1 cellular context compared by ENCODE assay signal in the genomic region with DNA sequence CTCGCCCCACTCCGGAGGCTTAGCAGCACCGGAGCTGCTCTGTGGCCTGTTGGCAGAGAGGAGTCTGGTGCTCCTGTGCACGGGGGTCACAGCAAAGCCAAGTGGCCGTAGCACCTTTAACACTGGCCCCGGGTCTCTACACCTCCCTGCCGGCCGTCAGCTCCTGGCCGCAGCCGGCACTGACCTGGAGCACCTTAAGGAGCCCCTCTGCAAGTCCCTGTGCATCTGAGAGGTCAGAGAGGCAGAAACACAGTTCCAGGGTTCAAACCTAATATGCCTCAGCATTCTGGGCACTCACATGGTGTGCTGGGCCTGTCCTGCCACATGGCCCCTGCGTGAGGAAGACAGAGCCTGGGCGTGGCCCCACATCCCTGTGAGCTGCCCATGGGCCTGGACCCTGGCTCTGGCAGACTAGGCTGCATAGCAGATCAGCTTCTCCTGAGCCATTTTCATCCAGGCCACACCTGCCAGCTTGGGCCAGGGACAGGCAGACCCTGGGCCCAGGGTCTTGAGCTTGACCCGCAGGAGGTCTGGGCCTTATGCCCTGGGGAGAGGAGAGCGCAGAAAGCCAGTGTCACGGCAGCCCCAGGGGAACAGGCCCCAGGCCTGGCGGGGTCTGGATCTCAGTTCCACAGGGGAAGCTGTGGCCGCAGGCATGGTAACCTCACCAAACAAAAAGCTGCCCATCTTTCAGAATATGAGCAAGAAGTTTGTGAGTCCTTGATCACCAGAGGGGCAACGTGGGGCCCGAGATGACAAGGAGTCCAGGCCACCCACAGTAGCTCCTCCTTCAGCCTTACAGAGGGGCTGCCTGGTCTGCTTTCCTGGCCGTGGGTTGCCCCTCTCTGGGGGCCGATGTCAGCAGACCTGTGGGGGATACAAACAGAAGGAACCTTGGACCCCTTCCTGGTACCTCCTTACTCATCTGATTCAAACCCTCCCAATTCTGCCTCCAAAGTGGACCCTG.
TF ChIP-seq lines count a peak whose summit lies in the region.

No MANE protein-coding gene starts in this region.

TF ChIP-seq in K562, 482 proteins besides CTCF, POLR2A, EP300 and RAD21 (continued from another document):
- TF ChIP-seq, protein P1, sequence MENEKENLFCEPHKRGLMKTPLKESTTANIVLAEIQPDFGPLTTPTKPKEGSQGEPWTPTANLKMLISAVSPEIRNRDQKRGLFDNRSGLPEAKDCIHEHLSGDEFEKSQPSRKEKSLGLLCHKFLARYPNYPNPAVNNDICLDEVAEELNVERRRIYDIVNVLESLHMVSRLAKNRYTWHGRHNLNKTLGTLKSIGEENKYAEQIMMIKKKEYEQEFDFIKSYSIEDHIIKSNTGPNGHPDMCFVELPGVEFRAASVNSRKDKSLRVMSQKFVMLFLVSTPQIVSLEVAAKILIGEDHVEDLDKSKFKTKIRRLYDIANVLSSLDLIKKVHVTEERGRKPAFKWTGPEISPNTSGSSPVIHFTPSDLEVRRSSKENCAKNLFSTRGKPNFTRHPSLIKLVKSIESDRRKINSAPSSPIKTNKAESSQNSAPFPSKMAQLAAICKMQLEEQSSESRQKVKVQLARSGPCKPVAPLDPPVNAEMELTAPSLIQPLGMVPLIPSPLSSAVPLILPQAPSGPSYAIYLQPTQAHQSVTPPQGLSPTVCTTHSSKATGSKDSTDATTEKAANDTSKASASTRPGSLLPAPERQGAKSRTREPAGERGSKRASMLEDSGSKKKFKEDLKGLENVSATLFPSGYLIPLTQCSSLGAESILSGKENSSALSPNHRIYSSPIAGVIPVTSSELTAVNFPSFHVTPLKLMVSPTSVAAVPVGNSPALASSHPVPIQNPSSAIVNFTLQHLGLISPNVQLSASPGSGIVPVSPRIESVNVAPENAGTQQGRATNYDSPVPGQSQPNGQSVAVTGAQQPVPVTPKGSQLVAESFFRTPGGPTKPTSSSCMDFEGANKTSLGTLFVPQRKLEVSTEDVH (IDR thresholded peaks at IDR 0.05; ENCODE audit: low read depth, partially characterized antibody) = no peak
- TF ChIP-seq, protein P2, sequence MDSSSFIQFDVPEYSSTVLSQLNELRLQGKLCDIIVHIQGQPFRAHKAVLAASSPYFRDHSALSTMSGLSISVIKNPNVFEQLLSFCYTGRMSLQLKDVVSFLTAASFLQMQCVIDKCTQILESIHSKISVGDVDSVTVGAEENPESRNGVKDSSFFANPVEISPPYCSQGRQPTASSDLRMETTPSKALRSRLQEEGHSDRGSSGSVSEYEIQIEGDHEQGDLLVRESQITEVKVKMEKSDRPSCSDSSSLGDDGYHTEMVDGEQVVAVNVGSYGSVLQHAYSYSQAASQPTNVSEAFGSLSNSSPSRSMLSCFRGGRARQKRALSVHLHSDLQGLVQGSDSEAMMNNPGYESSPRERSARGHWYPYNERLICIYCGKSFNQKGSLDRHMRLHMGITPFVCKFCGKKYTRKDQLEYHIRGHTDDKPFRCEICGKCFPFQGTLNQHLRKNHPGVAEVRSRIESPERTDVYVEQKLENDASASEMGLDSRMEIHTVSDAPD (CRISPR knock-in tag; IDR thresholded peaks at IDR 0.05) = no peak
- TF ChIP-seq HIVEP1 (CRISPR knock-in tag; IDR thresholded peaks at IDR 0.05) = no peak
- TF ChIP-seq, protein P3, sequence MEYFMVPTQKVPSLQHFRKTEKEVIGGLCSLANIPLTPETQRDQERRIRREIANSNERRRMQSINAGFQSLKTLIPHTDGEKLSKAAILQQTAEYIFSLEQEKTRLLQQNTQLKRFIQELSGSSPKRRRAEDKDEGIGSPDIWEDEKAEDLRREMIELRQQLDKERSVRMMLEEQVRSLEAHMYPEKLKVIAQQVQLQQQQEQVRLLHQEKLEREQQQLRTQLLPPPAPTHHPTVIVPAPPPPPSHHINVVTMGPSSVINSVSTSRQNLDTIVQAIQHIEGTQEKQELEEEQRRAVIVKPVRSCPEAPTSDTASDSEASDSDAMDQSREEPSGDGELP (CRISPR knock-in tag; IDR thresholded peaks at IDR 0.05; ENCODE audit: borderline replicate concordance) = no peak
- TF ChIP-seq ESRRB (CRISPR knock-in tag; IDR thresholded peaks at IDR 0.05; ENCODE audit: borderline replicate concordance) = no peak
- TF ChIP-seq, protein P4, sequence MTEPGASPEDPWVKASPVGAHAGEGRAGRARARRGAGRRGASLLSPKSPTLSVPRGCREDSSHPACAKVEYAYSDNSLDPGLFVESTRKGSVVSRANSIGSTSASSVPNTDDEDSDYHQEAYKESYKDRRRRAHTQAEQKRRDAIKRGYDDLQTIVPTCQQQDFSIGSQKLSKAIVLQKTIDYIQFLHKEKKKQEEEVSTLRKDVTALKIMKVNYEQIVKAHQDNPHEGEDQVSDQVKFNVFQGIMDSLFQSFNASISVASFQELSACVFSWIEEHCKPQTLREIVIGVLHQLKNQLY (CRISPR knock-in tag; conservative IDR thresholded peaks at IDR 0.05) = no peak
- TF ChIP-seq, protein P5, sequence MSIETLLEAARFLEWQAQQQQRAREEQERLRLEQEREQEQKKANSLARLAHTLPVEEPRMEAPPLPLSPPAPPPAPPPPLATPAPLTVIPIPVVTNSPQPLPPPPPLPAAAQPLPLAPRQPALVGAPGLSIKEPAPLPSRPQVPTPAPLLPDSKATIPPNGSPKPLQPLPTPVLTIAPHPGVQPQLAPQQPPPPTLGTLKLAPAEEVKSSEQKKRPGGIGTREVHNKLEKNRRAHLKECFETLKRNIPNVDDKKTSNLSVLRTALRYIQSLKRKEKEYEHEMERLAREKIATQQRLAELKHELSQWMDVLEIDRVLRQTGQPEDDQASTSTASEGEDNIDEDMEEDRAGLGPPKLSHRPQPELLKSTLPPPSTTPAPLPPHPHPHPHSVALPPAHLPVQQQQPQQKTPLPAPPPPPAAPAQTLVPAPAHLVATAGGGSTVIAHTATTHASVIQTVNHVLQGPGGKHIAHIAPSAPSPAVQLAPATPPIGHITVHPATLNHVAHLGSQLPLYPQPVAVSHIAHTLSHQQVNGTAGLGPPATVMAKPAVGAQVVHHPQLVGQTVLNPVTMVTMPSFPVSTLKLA (conservative IDR thresholded peaks at IDR 0.05) = no peak
- no peak for TF ChIP-seq MXI1 (IDR thresholded peaks at IDR 0.05; ENCODE audit: low read depth, low read length)
- no peak for TF ChIP-seq FOS (IDR thresholded peaks at IDR 0.05; ENCODE audit: extremely low read depth, insufficient read length)
- no peak for TF ChIP-seq ZNF121 (CRISPR knock-in tag; conservative IDR thresholded peaks at IDR 0.05)
- TF ChIP-seq RBM39 (optimal IDR thresholded peaks at IDR 0.05; ENCODE audit: low read depth, low read length) = no peak
- no peak for TF ChIP-seq CEBPB (tag; IDR thresholded peaks at IDR 0.05)
- no peak for TF ChIP-seq NFXL1 (CRISPR knock-in tag; IDR thresholded peaks at IDR 0.05)
- no peak for TF ChIP-seq GABPB2 (CRISPR knock-in tag; conservative IDR thresholded peaks at IDR 0.05)
- TF ChIP-seq, protein P6, sequence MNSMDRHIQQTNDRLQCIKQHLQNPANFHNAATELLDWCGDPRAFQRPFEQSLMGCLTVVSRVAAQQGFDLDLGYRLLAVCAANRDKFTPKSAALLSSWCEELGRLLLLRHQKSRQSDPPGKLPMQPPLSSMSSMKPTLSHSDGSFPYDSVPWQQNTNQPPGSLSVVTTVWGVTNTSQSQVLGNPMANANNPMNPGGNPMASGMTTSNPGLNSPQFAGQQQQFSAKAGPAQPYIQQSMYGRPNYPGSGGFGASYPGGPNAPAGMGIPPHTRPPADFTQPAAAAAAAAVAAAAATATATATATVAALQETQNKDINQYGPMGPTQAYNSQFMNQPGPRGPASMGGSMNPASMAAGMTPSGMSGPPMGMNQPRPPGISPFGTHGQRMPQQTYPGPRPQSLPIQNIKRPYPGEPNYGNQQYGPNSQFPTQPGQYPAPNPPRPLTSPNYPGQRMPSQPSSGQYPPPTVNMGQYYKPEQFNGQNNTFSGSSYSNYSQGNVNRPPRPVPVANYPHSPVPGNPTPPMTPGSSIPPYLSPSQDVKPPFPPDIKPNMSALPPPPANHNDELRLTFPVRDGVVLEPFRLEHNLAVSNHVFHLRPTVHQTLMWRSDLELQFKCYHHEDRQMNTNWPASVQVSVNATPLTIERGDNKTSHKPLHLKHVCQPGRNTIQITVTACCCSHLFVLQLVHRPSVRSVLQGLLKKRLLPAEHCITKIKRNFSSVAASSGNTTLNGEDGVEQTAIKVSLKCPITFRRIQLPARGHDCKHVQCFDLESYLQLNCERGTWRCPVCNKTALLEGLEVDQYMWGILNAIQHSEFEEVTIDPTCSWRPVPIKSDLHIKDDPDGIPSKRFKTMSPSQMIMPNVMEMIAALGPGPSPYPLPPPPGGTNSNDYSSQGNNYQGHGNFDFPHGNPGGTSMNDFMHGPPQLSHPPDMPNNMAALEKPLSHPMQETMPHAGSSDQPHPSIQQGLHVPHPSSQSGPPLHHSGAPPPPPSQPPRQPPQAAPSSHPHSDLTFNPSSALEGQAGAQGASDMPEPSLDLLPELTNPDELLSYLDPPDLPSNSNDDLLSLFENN (IDR thresholded peaks at IDR 0.05; ENCODE audit: low read depth in 2 of 2, low read length in 2 of 2) = no peak
- no peak for TF ChIP-seq ZNF583 (CRISPR knock-in tag; IDR thresholded peaks at IDR 0.05)
- TF ChIP-seq, protein P7, sequence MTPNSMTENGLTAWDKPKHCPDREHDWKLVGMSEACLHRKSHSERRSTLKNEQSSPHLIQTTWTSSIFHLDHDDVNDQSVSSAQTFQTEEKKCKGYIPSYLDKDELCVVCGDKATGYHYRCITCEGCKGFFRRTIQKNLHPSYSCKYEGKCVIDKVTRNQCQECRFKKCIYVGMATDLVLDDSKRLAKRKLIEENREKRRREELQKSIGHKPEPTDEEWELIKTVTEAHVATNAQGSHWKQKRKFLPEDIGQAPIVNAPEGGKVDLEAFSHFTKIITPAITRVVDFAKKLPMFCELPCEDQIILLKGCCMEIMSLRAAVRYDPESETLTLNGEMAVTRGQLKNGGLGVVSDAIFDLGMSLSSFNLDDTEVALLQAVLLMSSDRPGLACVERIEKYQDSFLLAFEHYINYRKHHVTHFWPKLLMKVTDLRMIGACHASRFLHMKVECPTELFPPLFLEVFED (CRISPR knock-in tag; conservative IDR thresholded peaks at IDR 0.05) = no peak
- TF ChIP-seq CAMTA2 (CRISPR knock-in tag; conservative IDR thresholded peaks at IDR 0.05) = no peak
TF ChIP-seq in K562: peak in this region for 0.
